ENCODE assay signal across 9 cellular contexts in the genomic region with DNA sequence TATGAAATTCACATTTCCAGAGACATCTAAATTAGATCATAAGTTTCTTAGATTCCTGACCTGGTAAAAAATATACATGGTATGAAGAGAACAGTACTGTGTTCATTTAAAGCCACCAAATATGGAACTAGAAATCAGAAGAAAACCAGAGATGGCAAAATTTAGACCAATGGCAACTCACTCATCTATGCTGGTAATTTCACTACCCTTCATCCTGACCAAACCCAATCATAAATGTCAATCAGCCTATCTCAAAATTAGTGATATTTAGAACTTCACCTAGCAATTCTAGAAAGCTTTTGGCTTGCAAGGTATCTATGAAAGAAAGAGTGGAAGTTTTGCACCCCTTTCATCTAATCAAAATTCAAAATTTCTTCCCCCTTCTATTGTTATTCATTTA.
DNase-seq lines count a peak whose midpoint lies in the region; ATAC-seq, FAIRE-seq and TF ChIP-seq lines count a peak whose summit lies in the region.
"Had no signal": no experiment of that assay in that cellular context is flagged by ENCODE, and none has a peak within 500 bp of the region (broad histone marks: within the 10 kb centered on the region; RNA-seq: fewer than 3 reads in every experiment).

No MANE protein-coding gene starts in this region.

- H3K4me3 ChIP-seq in spleen: peak overlapping the region in 1 of 8 donors; percentile 9
- H3K4me3 ChIP-seq in HepG2 (replicated peaks in 1 of 3; ENCODE audit: insufficient read depth in 1 of 3, low read depth in 2 of 3, low read length in 3 of 3): no peak overlapping the region
- H3K4me3 ChIP-seq: testis had no signal

- peaks cover 0 to 44% (median 27%) of the 10 kb centered on the region in 6 donors for H3K4me1 ChIP-seq in spleen
- H3K4me1 ChIP-seq in HepG2 (ENCODE audit: insufficient read depth, low read length): peaks cover 6% of the 10 kb centered on the region; the same call in 1 of the 2 replicates
- H3K4me1 ChIP-seq: testis had no signal

- peaks cover 16% of the 10 kb centered on the region for H3K36me3 Mint-ChIP-seq in T-cell

- H3K9me3 ChIP-seq in spleen (no peaks in the 10 kb centered on the region), HepG2 (ENCODE audit: low read length) (no peaks in the 10 kb centered on the region)
- H3K9me3 ChIP-seq: testis had no signal

- peak overlapping the region; percentile 86 to 91 for H3K27ac Mint-ChIP-seq in T-cell

- TF ChIP-seq POLR2A in spleen (IDR thresholded peaks at IDR 0.05) (no peak), HepG2 (IDR thresholded peaks at IDR 0.05; ENCODE audit: insufficient read depth in 1 of 2, low read depth in 2 of 2, low read length in 2 of 2) (no peak)

- H3K27me3 ChIP-seq in spleen (replicated peaks in 1 of 7) (no peaks in the 10 kb centered on the region), HepG2 (ENCODE audit: control insufficient read depth in 1 of 2, insufficient read depth in 2 of 2, low read length in 2 of 2) (peaks cover 0 to 3% of the 10 kb centered on the region in 2 experiments; a peak in 1 of 5 replicates)
- H3K27me3 ChIP-seq: testis had no signal

- H3K4me2 ChIP-seq in HepG2 (ENCODE audit: low read depth, low read length): no peak overlapping the region

- H2AFZ ChIP-seq in HepG2 (ENCODE audit: low read length): no peak overlapping the region

- TF ChIP-seq EP300 in HepG2 (IDR thresholded peaks at IDR 0.05; ENCODE audit: low read depth in 2 of 2, low read length in 2 of 2) (no peak), HepG2 (CRISPR knock-in tag; IDR thresholded peaks at IDR 0.05; ENCODE audit: borderline replicate concordance) (no peak)

- peaks cover 26 to 50% (median 50%) of the 10 kb centered on the region in 3 donors for H3K4me1 Mint-ChIP-seq in T-cell

- no TSS peak for BruUV-seq in HepG2 (replicated peaks; lab: Mats Ljungman, UMichigan)

- H3K27me3 Mint-ChIP-seq in T-cell: no peaks in the 10 kb centered on the region

- peak overlapping the region in 7 of 8 donors; percentile 30 to 87 (median 74) for H3K27ac ChIP-seq in spleen
- H3K27ac ChIP-seq in HepG2 (ENCODE audit: extremely low read length, insufficient read depth, low read length): no peak overlapping the region
- H3K27ac ChIP-seq: testis had no signal

- no peak overlapping the region for H3K9ac ChIP-seq in HepG2 (ENCODE audit: insufficient read depth, low read depth, low read length)

- H3K4me3 Mint-ChIP-seq in T-cell: peak overlapping the region; percentile 19 to 65 (median 21)

- POLR2A ChIA-PET in T-cell (lab: Charles Lee): interaction anchor here in 1 of 2 donors (0.7 to 1.5 kb wide), 6 partner anchors 23 to 112 kb away, joined by 3 to 5 read pairs (median 3); a partner anchor contains a TSS
- POLR2A ChIA-PET in HepG2 (lab: Yijun Ruan, JAX): no interaction called here

- H3K36me3 ChIP-seq in spleen: no peaks in the 10 kb centered on the region
- no peaks in the 10 kb centered on the region for H3K36me3 ChIP-seq in HepG2 (replicated peaks in 1 of 2; ENCODE audit: control insufficient read depth in 1 of 2, insufficient read depth in 2 of 2, low read length in 2 of 2)

- TF ChIP-seq RAD21 in HepG2 (CRISPR knock-in tag; IDR thresholded peaks at IDR 0.05): no peak

- H3K9me3 Mint-ChIP-seq in T-cell: no peaks in the 10 kb centered on the region

- CTCF ChIA-PET in T-cell (lab: Charles Lee): interaction anchor here in 1 of 2 donors (0.8 to 1.7 kb wide), 7 partner anchors 18 to 61 kb away, joined by 3 to 6 read pairs (median 3); no protein-coding TSS in a partner anchor
- CTCF ChIA-PET in HepG2 (lab: Yijun Ruan, JAX; ENCODE audit: low intra/inter-chr PET ratio, low total read pairs): no interaction called here

- intact Hi-C loops in spleen (cut with DNase I; ENCODE audit: low total_unique reads) (no loop called here), HepG2 (cut with micrococcal nuclease; ENCODE audit: unreplicated experiment) (no loop called here)

- no peaks in the 10 kb centered on the region for H4K20me1 ChIP-seq in HepG2 (ENCODE audit: insufficient read depth, low read length)

- no peak for FAIRE-seq in HepG2 (lab: Jason Lieb, UNC)

- peak; percentile 33 for ATAC-seq in GM19452 (IDR thresholded peaks at IDR 0.05; ENCODE audit: unreplicated experiment)
- peak; percentile 36 for ATAC-seq in HG02840 (IDR thresholded peaks at IDR 0.05; ENCODE audit: low FRiP score, unreplicated experiment)
- no peak for ATAC-seq in T-cell (replicated peaks in 1 of 4)
- ATAC-seq in HG02970 (IDR thresholded peaks at IDR 0.05; ENCODE audit: low FRiP score, unreplicated experiment): no peak
- no peak for ATAC-seq in HepG2

- H3K79me2 ChIP-seq in HepG2 (ENCODE audit: insufficient read depth, low read length): no peaks in the 10 kb centered on the region

- DNase-seq in T-cell (no peak), spleen (no peak), SW480 (ENCODE audit: low spot score) (no peak), HepG2 (ENCODE audit: low spot score) (no peak)
- DNase-seq: NCI-H524, testis had no signal

- no peak for TF ChIP-seq CTCF in spleen (IDR thresholded peaks at IDR 0.05 in 8 of 11, conservative IDR thresholded peaks at IDR 0.05 in 3 of 11)
- TF ChIP-seq CTCF in HepG2 (CRISPR knock-in tag; IDR thresholded peaks at IDR 0.05): no peak

- in situ Hi-C loops in HepG2 (cut with HindIII; ENCODE audit: extremely low pct_ligation_motif_present, low pct_unique_long_range_greater_than_20kb): no loop called here

TF ChIP-seq in HepG2, 621 proteins besides CTCF, POLR2A, EP300 and RAD21 (continues in another document):
- TF ChIP-seq ZNF577 (CRISPR knock-in tag; IDR thresholded peaks at IDR 0.05; ENCODE audit: borderline replicate concordance, low read depth): no peak
- no peak for TF ChIP-seq TARDBP (CRISPR knock-in tag; IDR thresholded peaks at IDR 0.05)
- TF ChIP-seq ZNF17 (CRISPR knock-in tag; IDR thresholded peaks at IDR 0.05): no peak
- TF ChIP-seq, protein P1, sequence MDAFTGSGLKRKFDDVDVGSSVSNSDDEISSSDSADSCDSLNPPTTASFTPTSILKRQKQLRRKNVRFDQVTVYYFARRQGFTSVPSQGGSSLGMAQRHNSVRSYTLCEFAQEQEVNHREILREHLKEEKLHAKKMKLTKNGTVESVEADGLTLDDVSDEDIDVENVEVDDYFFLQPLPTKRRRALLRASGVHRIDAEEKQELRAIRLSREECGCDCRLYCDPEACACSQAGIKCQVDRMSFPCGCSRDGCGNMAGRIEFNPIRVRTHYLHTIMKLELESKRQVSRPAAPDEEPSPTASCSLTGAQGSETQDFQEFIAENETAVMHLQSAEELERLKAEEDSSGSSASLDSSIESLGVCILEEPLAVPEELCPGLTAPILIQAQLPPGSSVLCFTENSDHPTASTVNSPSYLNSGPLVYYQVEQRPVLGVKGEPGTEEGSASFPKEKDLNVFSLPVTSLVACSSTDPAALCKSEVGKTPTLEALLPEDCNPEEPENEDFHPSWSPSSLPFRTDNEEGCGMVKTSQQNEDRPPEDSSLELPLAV (CRISPR knock-in tag; conservative IDR thresholded peaks at IDR 0.05; ENCODE audit: low read depth): no peak
- no peak for TF ChIP-seq ZNF7 (CRISPR knock-in tag; IDR thresholded peaks at IDR 0.05)
- TF ChIP-seq, protein P2, sequence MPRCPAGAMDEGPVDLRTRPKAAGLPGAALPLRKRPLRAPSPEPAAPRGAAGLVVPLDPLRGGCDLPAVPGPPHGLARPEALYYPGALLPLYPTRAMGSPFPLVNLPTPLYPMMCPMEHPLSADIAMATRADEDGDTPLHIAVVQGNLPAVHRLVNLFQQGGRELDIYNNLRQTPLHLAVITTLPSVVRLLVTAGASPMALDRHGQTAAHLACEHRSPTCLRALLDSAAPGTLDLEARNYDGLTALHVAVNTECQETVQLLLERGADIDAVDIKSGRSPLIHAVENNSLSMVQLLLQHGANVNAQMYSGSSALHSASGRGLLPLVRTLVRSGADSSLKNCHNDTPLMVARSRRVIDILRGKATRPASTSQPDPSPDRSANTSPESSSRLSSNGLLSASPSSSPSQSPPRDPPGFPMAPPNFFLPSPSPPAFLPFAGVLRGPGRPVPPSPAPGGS (CRISPR knock-in tag; IDR thresholded peaks at IDR 0.05): no peak
- TF ChIP-seq ZNF468 (CRISPR knock-in tag; IDR thresholded peaks at IDR 0.05): no peak
- TF ChIP-seq SAP130 (CRISPR knock-in tag; IDR thresholded peaks at IDR 0.05; ENCODE audit: low read depth): no peak
- TF ChIP-seq, protein P3, sequence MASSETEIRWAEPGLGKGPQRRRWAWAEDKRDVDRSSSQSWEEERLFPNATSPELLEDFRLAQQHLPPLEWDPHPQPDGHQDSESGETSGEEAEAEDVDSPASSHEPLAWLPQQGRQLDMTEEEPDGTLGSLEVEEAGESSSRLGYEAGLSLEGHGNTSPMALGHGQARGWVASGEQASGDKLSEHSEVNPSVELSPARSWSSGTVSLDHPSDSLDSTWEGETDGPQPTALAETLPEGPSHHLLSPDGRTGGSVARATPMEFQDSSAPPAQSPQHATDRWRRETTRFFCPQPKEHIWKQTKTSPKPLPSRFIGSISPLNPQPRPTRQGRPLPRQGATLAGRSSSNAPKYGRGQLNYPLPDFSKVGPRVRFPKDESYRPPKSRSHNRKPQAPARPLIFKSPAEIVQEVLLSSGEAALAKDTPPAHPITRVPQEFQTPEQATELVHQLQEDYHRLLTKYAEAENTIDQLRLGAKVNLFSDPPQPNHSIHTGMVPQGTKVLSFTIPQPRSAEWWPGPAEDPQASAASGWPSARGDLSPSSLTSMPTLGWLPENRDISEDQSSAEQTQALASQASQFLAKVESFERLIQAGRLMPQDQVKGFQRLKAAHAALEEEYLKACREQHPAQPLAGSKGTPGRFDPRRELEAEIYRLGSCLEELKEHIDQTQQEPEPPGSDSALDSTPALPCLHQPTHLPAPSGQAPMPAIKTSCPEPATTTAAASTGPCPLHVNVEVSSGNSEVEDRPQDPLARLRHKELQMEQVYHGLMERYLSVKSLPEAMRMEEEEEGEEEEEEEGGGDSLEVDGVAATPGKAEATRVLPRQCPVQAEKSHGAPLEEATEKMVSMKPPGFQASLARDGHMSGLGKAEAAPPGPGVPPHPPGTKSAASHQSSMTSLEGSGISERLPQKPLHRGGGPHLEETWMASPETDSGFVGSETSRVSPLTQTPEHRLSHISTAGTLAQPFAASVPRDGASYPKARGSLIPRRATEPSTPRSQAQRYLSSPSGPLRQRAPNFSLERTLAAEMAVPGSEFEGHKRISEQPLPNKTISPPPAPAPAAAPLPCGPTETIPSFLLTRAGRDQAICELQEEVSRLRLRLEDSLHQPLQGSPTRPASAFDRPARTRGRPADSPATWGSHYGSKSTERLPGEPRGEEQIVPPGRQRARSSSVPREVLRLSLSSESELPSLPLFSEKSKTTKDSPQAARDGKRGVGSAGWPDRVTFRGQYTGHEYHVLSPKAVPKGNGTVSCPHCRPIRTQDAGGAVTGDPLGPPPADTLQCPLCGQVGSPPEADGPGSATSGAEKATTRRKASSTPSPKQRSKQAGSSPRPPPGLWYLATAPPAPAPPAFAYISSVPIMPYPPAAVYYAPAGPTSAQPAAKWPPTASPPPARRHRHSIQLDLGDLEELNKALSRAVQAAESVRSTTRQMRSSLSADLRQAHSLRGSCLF (CRISPR knock-in tag; IDR thresholded peaks at IDR 0.05; ENCODE audit: borderline replicate concordance): no peak
- TF ChIP-seq ZNF570 (CRISPR knock-in tag; IDR thresholded peaks at IDR 0.05; ENCODE audit: borderline replicate concordance): no peak
- no peak for TF ChIP-seq FOXO1 (CRISPR knock-in tag; IDR thresholded peaks at IDR 0.05)

Comparison
In these comparisons a context has a peak if more than half of its experiments do, and no peak if none do; other contexts are left out.
1. ATAC-seq: peak in GM19452 (single experiment) and HG02840 (single experiment); none in T-cell (0 of 4), HG02970 (single experiment) and HepG2 (single experiment).